11 cellular contexts compared by ENCODE assay signal in genomic region chr6:15551798-15552197, GRCh38.
DNase-seq lines count a peak whose midpoint lies in the region; ATAC-seq and TF ChIP-seq lines count a peak whose summit lies in the region.
"Had no signal": no experiment of that assay in that cellular context is flagged by ENCODE, and none has a peak within 500 bp of the region (broad histone marks: within the 10 kb centered on the region; RNA-seq: fewer than 3 reads in every experiment).

No MANE protein-coding gene starts in this region.

- H3K9me3 Mint-ChIP-seq in endothelial cell (ENCODE audit: unreplicated experiment) (no peaks in the 10 kb centered on the region), nephron progenitor cell (no peaks in the 10 kb centered on the region)
- no peaks in the 10 kb centered on the region for H3K9me3 Mint-ChIP-seq in activated T-cell treated with anti-CD3 and anti-CD28 coated beads, Interleukin-2, amount 50 U/mL, for 4 hours
- H3K9me3 Mint-ChIP-seq: activated naive CD4-positive, alpha-beta T cell treated with anti-CD3 and anti-CD28 coated beads for 36 hours had no signal

- no peaks in the 10 kb centered on the region for H3K36me3 Mint-ChIP-seq in endothelial cell (ENCODE audit: low read depth, unreplicated experiment)
- H3K36me3 Mint-ChIP-seq in nephron progenitor cell (ENCODE audit: low read depth), result peaks cover 4% of the 10 kb centered on the region
- peaks cover 12% of the 10 kb centered on the region for H3K36me3 Mint-ChIP-seq in activated T-cell treated with anti-CD3 and anti-CD28 coated beads, Interleukin-2, amount 50 U/mL, for 4 hours (ENCODE audit: insufficient read depth)

- DNase-seq in DMS79 treated with DMSO at 0.1 percent for 48 hours (lab: John Stamatoyannopoulos, UW), result peak; percentile 81
- peak; percentile 1 for DNase-seq in NCI-H2081 treated with DMSO at 0.1 percent for 48 hours (lab: John Stamatoyannopoulos, UW)
- peak; percentile 68 for DNase-seq in endothelial cell (ENCODE audit: low spot score)
- peak; percentile 16 for DNase-seq in nephron progenitor cell
- DNase-seq in activated T-cell treated with anti-CD3 and anti-CD28 coated beads, Interleukin-2, amount 50 U/mL, for 4 hours, result no peak
- no peak for DNase-seq in activated CD8-positive, alpha-beta memory T cell treated with anti-CD3 and anti-CD28 coated beads, Interleukin-2, amount 50 U/mL, for 48 hours
- DNase-seq in T1000 (lab: John Stamatoyannopoulos, UW), result no peak
- DNase-seq: activated naive CD4-positive, alpha-beta T cell treated with anti-CD3 and anti-CD28 coated beads for 36 hours; EL; NCI-H226 had no signal

- ATAC-seq in activated T-cell treated with anti-CD3 and anti-CD28 coated beads, Interleukin-2, amount 50 U/mL, for 4 hours, result no peak
- ATAC-seq in HG02970 (IDR thresholded peaks at IDR 0.05; ENCODE audit: low FRiP score, unreplicated experiment), result no peak

- H3K4me1 Mint-ChIP-seq in endothelial cell (ENCODE audit: unreplicated experiment), result peaks cover 62% of the 10 kb centered on the region
- H3K4me1 Mint-ChIP-seq in nephron progenitor cell, result peaks cover 27% of the 10 kb centered on the region
- peaks cover 22% of the 10 kb centered on the region for H3K4me1 Mint-ChIP-seq in activated T-cell treated with anti-CD3 and anti-CD28 coated beads, Interleukin-2, amount 50 U/mL, for 4 hours (ENCODE audit: low read depth)

- H3K27ac Mint-ChIP-seq in endothelial cell (ENCODE audit: unreplicated experiment), result peak overlapping the region; percentile 96
- peak overlapping the region; percentile 78 for H3K27ac Mint-ChIP-seq in nephron progenitor cell
- H3K27ac Mint-ChIP-seq: activated naive CD4-positive, alpha-beta T cell treated with anti-CD3 and anti-CD28 coated beads for 36 hours had no signal

- H3K27me3 Mint-ChIP-seq in endothelial cell (ENCODE audit: unreplicated experiment) (peaks cover 6% of the 10 kb centered on the region), nephron progenitor cell (ENCODE audit: low read depth, poor library complexity) (no peaks in the 10 kb centered on the region)
- no peaks in the 10 kb centered on the region for H3K27me3 Mint-ChIP-seq in activated T-cell treated with anti-CD3 and anti-CD28 coated beads, Interleukin-2, amount 50 U/mL, for 4 hours (ENCODE audit: low read depth)

- H3K4me3 Mint-ChIP-seq in endothelial cell (ENCODE audit: unreplicated experiment), result peak overlapping the region; percentile 3
- no peak overlapping the region for H3K4me3 Mint-ChIP-seq in nephron progenitor cell
- no peak overlapping the region for H3K4me3 Mint-ChIP-seq in activated T-cell treated with anti-CD3 and anti-CD28 coated beads, Interleukin-2, amount 50 U/mL, for 4 hours
- H3K4me3 Mint-ChIP-seq: activated naive CD4-positive, alpha-beta T cell treated with anti-CD3 and anti-CD28 coated beads for 36 hours had no signal

- no peak for TF ChIP-seq CTCF in endothelial cell (IDR thresholded peaks at IDR 0.05; ENCODE audit: unreplicated experiment)
- no peak for TF ChIP-seq CTCF in nephron progenitor cell (IDR thresholded peaks at IDR 0.05)

Comparison
In these comparisons a context has a peak if more than half of its experiments do, and no peak if none do; other contexts are left out.
1. DNase-seq: peak in DMS79 treated with DMSO at 0.1 percent for 48 hours (single experiment), NCI-H2081 treated with DMSO at 0.1 percent for 48 hours (single experiment), endothelial cell (single experiment) and nephron progenitor cell (single experiment); none in activated T-cell treated with anti-CD3 and anti-CD28 coated beads, Interleukin-2, amount 50 U/mL, for 4 hours (single experiment), activated CD8-positive, alpha-beta memory T cell treated with anti-CD3 and anti-CD28 coated beads, Interleukin-2, amount 50 U/mL, for 48 hours (single experiment) and T1000 (single experiment).